ENCODE assay signal across 1 cellular context in genomic region chr5:92641031-92641962, GRCh38.
TF ChIP-seq lines count a peak whose summit lies in the region.

No MANE protein-coding gene starts in this region.

TF ChIP-seq in H1, 55 proteins besides CTCF, POLR2A, EP300 and RAD21 (continued from another document):
- no peak for TF ChIP-seq CHD7 (IDR thresholded peaks at IDR 0.05; ENCODE audit: insufficient replicate concordance, low read length)
- no peak for TF ChIP-seq TAF7 (optimal IDR thresholded peaks at IDR 0.05; ENCODE audit: borderline replicate concordance, low read depth, low read length)
- no peak for TF ChIP-seq HDAC2 (IDR thresholded peaks at IDR 0.05; ENCODE audit: borderline replicate concordance in 1 of 2, low read depth in 2 of 2, low read length in 2 of 2)
- TF ChIP-seq KDM4A (IDR thresholded peaks at IDR 0.05; ENCODE audit: low read depth, low read length, severe bottlenecking) = no peak
- no peak for TF ChIP-seq SRF (IDR thresholded peaks at IDR 0.05; ENCODE audit: low read depth, low read length)
- TF ChIP-seq E2F6 (IDR thresholded peaks at IDR 0.05) = no peak
- TF ChIP-seq USF2 (IDR thresholded peaks at IDR 0.05; ENCODE audit: low read length) = no peak
- TF ChIP-seq GABPA (IDR thresholded peaks at IDR 0.05; ENCODE audit: borderline replicate concordance, insufficient read depth, low read length) = no peak
- TF ChIP-seq JUN (IDR thresholded peaks at IDR 0.05; ENCODE audit: low read depth, low read length) = no peak
- no peak for TF ChIP-seq CHD1 (IDR thresholded peaks at IDR 0.05; ENCODE audit: low read depth, low read length)
- no peak for TF ChIP-seq SP1 (IDR thresholded peaks at IDR 0.05; ENCODE audit: low read depth, low read length)
- no peak for TF ChIP-seq KDM5A (IDR thresholded peaks at IDR 0.05; ENCODE audit: low read length)
